In the genomic region with DNA sequence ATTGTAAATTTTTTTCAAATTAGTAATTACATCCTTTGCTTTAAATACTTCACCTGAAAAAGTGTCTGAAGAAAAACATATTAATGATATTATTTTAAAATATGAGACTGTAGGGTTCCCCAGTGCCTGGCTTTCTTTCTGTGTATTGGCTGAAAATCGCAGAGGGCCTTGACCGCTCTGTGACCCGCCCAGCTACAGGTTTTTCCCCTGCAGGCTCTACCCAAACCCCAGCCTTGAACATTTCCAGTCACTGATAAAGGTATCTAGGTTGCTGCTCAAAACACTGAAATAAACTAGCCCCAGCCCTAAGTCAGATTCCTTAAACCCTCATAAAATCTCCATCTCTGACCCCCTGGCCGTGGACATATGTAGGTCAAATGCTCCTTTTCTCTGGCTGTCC, we compare ENCODE assay signal across 14 cellular contexts. TPM values are rescaled to one million over a fixed set of nuclear protein-coding genes. Genes with fewer than 3 reads are reported as not detected.
A peak's percentile ranks its signal among the peaks of the same experiment; 100 is the strongest.
DNase-seq lines count a peak whose midpoint lies in the region; ATAC-seq, FAIRE-seq and TF ChIP-seq lines count a peak whose summit lies in the region.
"Had no signal": no experiment of that assay in that cellular context is flagged by ENCODE, and none has a peak within 500 bp of the region (broad histone marks: within the 10 kb centered on the region; RNA-seq: fewer than 3 reads in every experiment).

No MANE protein-coding gene starts in this region.

- H3K9me3 Mint-ChIP-seq in activated CD4-positive, alpha-beta memory T cell treated with anti-CD3 and anti-CD28 coated beads for 36 hours: no peaks in the 10 kb centered on the region
- no peaks in the 10 kb centered on the region for H3K9me3 Mint-ChIP-seq in activated CD4-positive, alpha-beta memory T cell treated with anti-CD3 and anti-CD28 coated beads, Interleukin-2, amount 10 ng/mL, durations not matched to agents 7 days and 5 days
- H3K9me3 Mint-ChIP-seq in CD4-positive, alpha-beta memory T cell: peaks cover 0 to 5% (median under 1%) of the 10 kb centered on the region in 8 donors
- no peaks in the 10 kb centered on the region for H3K9me3 Mint-ChIP-seq in central memory CD8-positive, alpha-beta T cell

- no peak for TF ChIP-seq EP300 in ovary (IDR thresholded peaks at IDR 0.05)

- no peaks in the 10 kb centered on the region for H3K9me3 ChIP-seq in CD4-positive, alpha-beta memory T cell (ENCODE audit: control insufficient read depth in 1 of 2, low read length in 2 of 2)
- H3K9me3 ChIP-seq in ovary (no peaks in the 10 kb centered on the region), kidney (ENCODE audit: control insufficient read depth in 1 of 2, low read length in 2 of 2) (no peaks in the 10 kb centered on the region), left lung (no peaks in the 10 kb centered on the region)

- no peak for DNase-seq in activated CD4-positive, alpha-beta memory T cell treated with anti-CD3 and anti-CD28 coated beads for 36 hours
- no peak for DNase-seq in activated CD4-positive, alpha-beta memory T cell treated with anti-CD3 and anti-CD28 coated beads, Interleukin-2, amount 10 ng/mL, durations not matched to agents 7 days and 5 days
- no peak for DNase-seq in CD4-positive, alpha-beta memory T cell
- DNase-seq in central memory CD8-positive, alpha-beta T cell (ENCODE audit: low spot score in 2 of 2): no peak
- DNase-seq in ovary (peak; percentile 27 to 70 (median 41)), kidney (no peak), left lung (no peak), NCI-H2107 (lab: John Stamatoyannopoulos, UW) (no peak)
- DNase-seq: Calu3, DMS 273 treated with DMSO at 0.1 percent for 48 hours, GM23248, H7 had no signal

- H3K9ac ChIP-seq in kidney (ENCODE audit: low read length in 2 of 2): no peak overlapping the region
- H3K9ac ChIP-seq: GM23248 had no signal

- no peaks in the 10 kb centered on the region for H3K27me3 ChIP-seq in CD4-positive, alpha-beta memory T cell (ENCODE audit: insufficient read depth, low read length)
- H3K27me3 ChIP-seq in ovary: no peaks in the 10 kb centered on the region
- no peaks in the 10 kb centered on the region for H3K27me3 ChIP-seq in left lung

- TF ChIP-seq CTCF in ovary (IDR thresholded peaks at IDR 0.05): no peak
- TF ChIP-seq CTCF in kidney (IDR thresholded peaks at IDR 0.05; ENCODE audit: borderline replicate concordance, extremely low read depth, insufficient read depth): no peak
- no peak for TF ChIP-seq CTCF in left lung (IDR thresholded peaks at IDR 0.05)

- ATAC-seq in central memory CD8-positive, alpha-beta T cell (replicated peaks; ENCODE audit: extremely low read depth, poor library complexity, severe bottlenecking): no peak
- no peak for ATAC-seq in left lung

- H3K27ac ChIP-seq in CD4-positive, alpha-beta memory T cell (ENCODE audit: low read depth, low read length): no peak overlapping the region
- H3K27ac ChIP-seq in ovary (peak overlapping the region in 1 of 2 donors; percentile 8), kidney (ENCODE audit: low read depth in 2 of 2, low read length in 2 of 2) (no peak overlapping the region), left lung (no peak overlapping the region)
- H3K27ac ChIP-seq: 22Rv1, GM23248 had no signal

- no peaks in the 10 kb centered on the region for H3K27me3 Mint-ChIP-seq in activated CD4-positive, alpha-beta memory T cell treated with anti-CD3 and anti-CD28 coated beads for 36 hours
- H3K27me3 Mint-ChIP-seq in activated CD4-positive, alpha-beta memory T cell treated with anti-CD3 and anti-CD28 coated beads, Interleukin-2, amount 10 ng/mL, durations not matched to agents 7 days and 5 days: no peaks in the 10 kb centered on the region
- H3K27me3 Mint-ChIP-seq in CD4-positive, alpha-beta memory T cell: no peaks in the 10 kb centered on the region
- no peaks in the 10 kb centered on the region for H3K27me3 Mint-ChIP-seq in central memory CD8-positive, alpha-beta T cell

- no peak for FAIRE-seq in kidney (lab: Jason Lieb, UNC)

- no peak for TF ChIP-seq POLR2A in ovary (IDR thresholded peaks at IDR 0.05)

- peaks cover 53% of the 10 kb centered on the region for H3K4me1 Mint-ChIP-seq in activated CD4-positive, alpha-beta memory T cell treated with anti-CD3 and anti-CD28 coated beads for 36 hours (ENCODE audit: low read depth)
- peaks cover 26% of the 10 kb centered on the region for H3K4me1 Mint-ChIP-seq in activated CD4-positive, alpha-beta memory T cell treated with anti-CD3 and anti-CD28 coated beads, Interleukin-2, amount 10 ng/mL, durations not matched to agents 7 days and 5 days
- peaks cover 39 to 70% (median 56%) of the 10 kb centered on the region in 4 donors for H3K4me1 Mint-ChIP-seq in CD4-positive, alpha-beta memory T cell
- peaks cover 73% of the 10 kb centered on the region for H3K4me1 Mint-ChIP-seq in central memory CD8-positive, alpha-beta T cell

- no peaks in the 10 kb centered on the region for H3K36me3 ChIP-seq in CD4-positive, alpha-beta memory T cell (ENCODE audit: insufficient read depth, low read length)
- H3K36me3 ChIP-seq in ovary (no peaks in the 10 kb centered on the region), kidney (ENCODE audit: control insufficient read depth in 1 of 2, insufficient read depth in 2 of 2, low read length in 2 of 2) (no peaks in the 10 kb centered on the region), left lung (no peaks in the 10 kb centered on the region)

- peaks cover 55% of the 10 kb centered on the region for H3K4me1 ChIP-seq in CD4-positive, alpha-beta memory T cell (ENCODE audit: insufficient read depth, low read length)
- H3K4me1 ChIP-seq in ovary (ENCODE audit: insufficient read depth) (no peaks in the 10 kb centered on the region), kidney (ENCODE audit: control insufficient read depth in 1 of 2, insufficient read depth in 1 of 2, low read depth in 1 of 2, low read length in 2 of 2) (no peaks in the 10 kb centered on the region), left lung (no peaks in the 10 kb centered on the region)

- H3K4me3 ChIP-seq in CD4-positive, alpha-beta memory T cell (ENCODE audit: low read length in 2 of 2): no peak overlapping the region
- H3K4me3 ChIP-seq in ovary (no peak overlapping the region), kidney (ENCODE audit: low read length in 2 of 2) (no peak overlapping the region), left lung (no peak overlapping the region)
- H3K4me3 ChIP-seq: GM23248 had no signal

- intact Hi-C loops in activated CD4-positive, alpha-beta memory T cell treated with anti-CD3 and anti-CD28 coated beads for 36 hours (cut with micrococcal nuclease): no loop called here
- intact Hi-C loops in CD4-positive, alpha-beta memory T cell (cut with micrococcal nuclease): no loop called here
- intact Hi-C loops in ovary (cut with DNase I) (no loop called here), kidney (cut with DNase I) (no loop called here), left lung (cut with DNase I) (no loop called here)

- POLR2A ChIA-PET in activated CD4-positive, alpha-beta memory T cell treated with anti-CD3 and anti-CD28 coated beads for 36 hours (lab: Charles Lee): no interaction called here
- POLR2A ChIA-PET in activated CD4-positive, alpha-beta memory T cell treated with anti-CD3 and anti-CD28 coated beads, Interleukin-2, amount 10 ng/mL, durations not matched to agents 7 days and 5 days (lab: Charles Lee): interaction anchor here (0.6 kb wide), 1 partner anchor 63 kb away, joined by 3 read pairs; no protein-coding TSS in a partner anchor
- POLR2A ChIA-PET in CD4-positive, alpha-beta memory T cell (lab: Charles Lee; ENCODE audit: partially characterized antibody): interaction anchor here (1.6 to 3.3 kb wide), 2 partner anchors 13 to 51 kb away, joined by 7 to 24 read pairs; partner anchors contain the start of gene M6PR

- CTCF ChIA-PET in activated CD4-positive, alpha-beta memory T cell treated with anti-CD3 and anti-CD28 coated beads for 36 hours (lab: Charles Lee): interaction anchor here (1.0 to 1.7 kb wide), 4 partner anchors 9 to 88 kb away, joined by 3 to 5 read pairs (median 4); no protein-coding TSS in a partner anchor
- CTCF ChIA-PET in activated CD4-positive, alpha-beta memory T cell treated with anti-CD3 and anti-CD28 coated beads, Interleukin-2, amount 10 ng/mL, durations not matched to agents 7 days and 5 days (lab: Charles Lee): interaction anchor here (1.2 kb wide), 1 partner anchor 9 kb away, joined by 3 read pairs; no protein-coding TSS in a partner anchor
- CTCF ChIA-PET in CD4-positive, alpha-beta memory T cell (lab: Charles Lee; ENCODE audit: partially characterized antibody): interaction anchor here (2.4 kb wide), 1 partner anchor 37 kb away, joined by 6 read pairs; no protein-coding TSS in a partner anchor

- H3K4me3 Mint-ChIP-seq in activated CD4-positive, alpha-beta memory T cell treated with anti-CD3 and anti-CD28 coated beads for 36 hours: no peak overlapping the region
- H3K4me3 Mint-ChIP-seq in activated CD4-positive, alpha-beta memory T cell treated with anti-CD3 and anti-CD28 coated beads, Interleukin-2, amount 10 ng/mL, durations not matched to agents 7 days and 5 days: no peak overlapping the region
- H3K4me3 Mint-ChIP-seq in CD4-positive, alpha-beta memory T cell: peak overlapping the region in 7 of 8 donors; percentile 6 to 81 (median 48)
- peak overlapping the region; percentile 64 for H3K4me3 Mint-ChIP-seq in central memory CD8-positive, alpha-beta T cell
- H3K4me3 Mint-ChIP-seq: CD14-positive monocyte had no signal

- H3K36me3 Mint-ChIP-seq in activated CD4-positive, alpha-beta memory T cell treated with anti-CD3 and anti-CD28 coated beads for 36 hours: peaks cover 14% of the 10 kb centered on the region
- peaks cover 11% of the 10 kb centered on the region for H3K36me3 Mint-ChIP-seq in activated CD4-positive, alpha-beta memory T cell treated with anti-CD3 and anti-CD28 coated beads, Interleukin-2, amount 10 ng/mL, durations not matched to agents 7 days and 5 days (ENCODE audit: low read depth)
- H3K36me3 Mint-ChIP-seq in CD4-positive, alpha-beta memory T cell: peaks cover 57 to 58% of the 10 kb centered on the region in 2 donors
- peaks cover 52% of the 10 kb centered on the region for H3K36me3 Mint-ChIP-seq in central memory CD8-positive, alpha-beta T cell (ENCODE audit: insufficient read depth)

- WGBS in ovary, 3 donors: 28 to 37% (median 29%) methylated on average over 4 of the region's 4 CpGs

- H3K27ac Mint-ChIP-seq in activated CD4-positive, alpha-beta memory T cell treated with anti-CD3 and anti-CD28 coated beads for 36 hours: peak overlapping the region; percentile 48
- no peak overlapping the region for H3K27ac Mint-ChIP-seq in activated CD4-positive, alpha-beta memory T cell treated with anti-CD3 and anti-CD28 coated beads, Interleukin-2, amount 10 ng/mL, durations not matched to agents 7 days and 5 days
- H3K27ac Mint-ChIP-seq in CD4-positive, alpha-beta memory T cell: peak overlapping the region in 4 of 7 donors; percentile 59 to 92 (median 66)
- H3K27ac Mint-ChIP-seq in central memory CD8-positive, alpha-beta T cell (ENCODE audit: low read depth): peak overlapping the region; percentile 82
- H3K27ac Mint-ChIP-seq: CD14-positive monocyte had no signal

RNA-seq across cellular contexts. Expression of gene KLRG1, which starts 11.9 kb away (rescaled TPM):
- total RNA-seq in activated CD4-positive, alpha-beta memory T cell treated with anti-CD3 and anti-CD28 coated beads for 36 hours: 1 to 10 TPM; 4.4 to 5.4 TPM
- 10 to 100 TPM; 12.8 to 13.3 TPM for total RNA-seq in activated CD4-positive, alpha-beta memory T cell treated with anti-CD3 and anti-CD28 coated beads, Interleukin-2, amount 10 ng/mL, durations not matched to agents 7 days and 5 days
- 10 to 100 TPM; 51.2 to 55.8 TPM for total RNA-seq in CD4-positive, alpha-beta memory T cell
- 100 to 1,000 TPM in 1 of 2 donors, 10 to 100 TPM in 1; 98.9 to 161 TPM for polyA plus RNA-seq in CD4-positive, alpha-beta memory T cell
- total RNA-seq in ovary (1 to 10 TPM in 3 of 7 donors, under 1 TPM in 4; 0.42 to 1.4 (median 0.93) TPM), kidney (7.7 TPM), left lung (1 to 10 TPM; 2.0 to 3.0 TPM)
- polyA plus RNA-seq in ovary (1 to 10 TPM; 1.1 to 4.3 TPM), kidney (ENCODE audit: insufficient read depth, low read depth, low replicate concordance) (3.2 TPM)
- total RNA-seq: GM23248 had no signal

RNA-seq across cellular contexts. Expression of gene M6PR, which starts 51.8 kb away (rescaled TPM):
- 100 to 1,000 TPM; 150 to 164 TPM for total RNA-seq in activated CD4-positive, alpha-beta memory T cell treated with anti-CD3 and anti-CD28 coated beads for 36 hours
- 100 to 1,000 TPM; 210 to 211 TPM for total RNA-seq in activated CD4-positive, alpha-beta memory T cell treated with anti-CD3 and anti-CD28 coated beads, Interleukin-2, amount 10 ng/mL, durations not matched to agents 7 days and 5 days
- 100 to 1,000 TPM; 226 to 247 TPM for total RNA-seq in CD4-positive, alpha-beta memory T cell
- polyA plus RNA-seq in CD4-positive, alpha-beta memory T cell: 100 to 1,000 TPM; 363 to 502 TPM
- total RNA-seq in ovary (100 to 1,000 TPM in 4 of 7 donors, 10 to 100 TPM in 3; 58.2 to 133 (median 101) TPM), kidney (165 TPM), left lung (100 to 1,000 TPM; 152 to 243 TPM)
- polyA plus RNA-seq in ovary (100 to 1,000 TPM in 1 of 2 donors, 10 to 100 TPM in 1; 44.9 to 150 TPM), kidney (ENCODE audit: insufficient read depth, low read depth, low replicate concordance) (84.7 TPM)

Comparison
In these comparisons a context has a peak if more than half of its experiments do, and no peak if none do; other contexts are left out.
1. DNase-seq: peak in ovary (5 of 5); none in activated CD4-positive, alpha-beta memory T cell treated with anti-CD3 and anti-CD28 coated beads for 36 hours (single experiment), activated CD4-positive, alpha-beta memory T cell treated with anti-CD3 and anti-CD28 coated beads, Interleukin-2, amount 10 ng/mL, durations not matched to agents 7 days and 5 days (single experiment), CD4-positive, alpha-beta memory T cell (0 of 5), central memory CD8-positive, alpha-beta T cell (0 of 2), kidney (single experiment), left lung (0 of 2) and NCI-H2107 (single experiment).
2. H3K4me3 Mint-ChIP-seq: peak in CD4-positive, alpha-beta memory T cell (7 of 8) and central memory CD8-positive, alpha-beta T cell (single experiment); none in activated CD4-positive, alpha-beta memory T cell treated with anti-CD3 and anti-CD28 coated beads for 36 hours (single experiment) and activated CD4-positive, alpha-beta memory T cell treated with anti-CD3 and anti-CD28 coated beads, Interleukin-2, amount 10 ng/mL, durations not matched to agents 7 days and 5 days (single experiment).